In the genomic region with DNA sequence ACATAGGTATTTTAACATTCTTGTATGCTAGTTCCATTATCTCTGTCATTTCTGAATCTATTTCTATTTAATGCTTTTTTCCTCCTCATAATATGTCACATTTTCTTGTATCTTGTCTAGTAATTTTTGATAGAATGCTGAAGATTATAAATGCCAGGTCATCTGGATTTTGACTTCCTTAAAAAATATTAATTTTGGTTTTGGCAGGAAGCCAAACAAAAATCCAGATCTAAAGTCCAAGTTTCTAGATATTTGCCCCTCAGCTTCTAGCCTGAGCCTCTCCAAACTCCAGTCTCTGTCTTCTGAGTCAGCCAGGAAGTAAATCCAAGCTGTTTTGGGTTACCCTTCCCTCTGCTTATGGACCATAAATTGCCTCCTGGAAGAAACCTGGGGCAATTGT, we compare ENCODE assay signal across 27 cellular contexts.
"Had no signal": no experiment of that assay in that cellular context is flagged by ENCODE, and none has a peak within 500 bp of the region (broad histone marks: within the 10 kb centered on the region; RNA-seq: fewer than 3 reads in every experiment).

No MANE protein-coding gene starts in this region.

- H3K27me3 ChIP-seq: stomach, suprapubic skin, testis, thyroid gland, tibial artery, tibial nerve, transverse colon, upper lobe of left lung, upper lobe of right lung, uterus, vagina had no signal

- ATAC-seq: stimulated activated effector memory CD8-positive, alpha-beta T cell treated with anti-CD3 and anti-CD28 coated beads, Interleukin-12 subunit alpha, Interleukin-12 subunit beta, amount 100 ng/mL, for 72 hours; stimulated activated memory B cell treated with anti-CD40 and anti-IgM and Interleukin-4, amounts not matched to agents 10 μg/mL and 1 μg/mL and 100 μg/mL, for 72 hours; stimulated activated naive B cell treated with anti-CD40 and anti-IgM and Interleukin-4, amounts not matched to agents 10 μg/mL and 1 μg/mL and 100 μg/mL, for 72 hours; stimulated activated naive CD8-positive, alpha-beta T cell treated with anti-CD3 and anti-CD28 coated beads, Interleukin-15, amount 100 ng/mL, for 72 hours; stimulated activated naive CD8-positive, alpha-beta T cell treated with anti-CD3 and anti-CD28 coated beads, Interleukin-15, Interleukin-2, amounts not matched to agents 100 U/mL and 50 U/mL, for 24 hours; upper lobe of right lung had no signal

- FAIRE-seq: urothelium cell line had no signal

- H3K4me3 ChIP-seq: stomach, suprapubic skin, testis, thoracic aorta, thyroid gland, tibial artery, tibial nerve, transverse colon, upper lobe of left lung, upper lobe of right lung, uterus, vagina had no signal

- H3K36me3 ChIP-seq: stomach, suprapubic skin, thoracic aorta, thyroid gland, tibial artery, tibial nerve, transverse colon, upper lobe of left lung, upper lobe of right lung, uterus, vagina had no signal

- H3K27ac ChIP-seq: stomach, suprapubic skin, testis, thoracic aorta, thyroid gland, tibial artery, tibial nerve, transverse colon, upper lobe of left lung, upper lobe of right lung, uterus, vagina had no signal

- DNase-seq: stimulated activated CD4-positive, alpha-beta T cell treated with anti-CD3 and anti-CD28 coated beads, Interleukin-2, amount 100 ng/mL, for 48 hours; stimulated activated CD4-positive, alpha-beta T cell treated with anti-CD3 and anti-CD28 coated beads, Interleukin-4, amount 100 ng/mL, for 1 hour; stimulated activated CD4-positive, alpha-beta T cell treated with anti-CD3 and anti-CD28 coated beads, Interleukin-4, amount 100 ng/mL, for 24 hours; stimulated activated CD4-positive, alpha-beta T cell treated with anti-CD3 and anti-CD28 coated beads, Interleukin-4, amount 100 ng/mL, for 4 hours; stimulated activated CD8-positive, alpha-beta memory T cell treated with anti-CD3 and anti-CD28 coated beads, Interleukin-4, amount 100 ng/mL, for 48 hours; stimulated activated naive B cell treated with anti-CD40 and anti-IgM and Interleukin-4, amounts not matched to agents 10 μg/mL and 1 μg/mL and 100 μg/mL, for 72 hours; stimulated activated naive CD4-positive, alpha-beta T cell; stimulated activated naive CD4-positive, alpha-beta T cell treated with Interleukin-2 at 50 U/mL for 16 hours; stimulated activated naive CD8-positive, alpha-beta T cell treated with anti-CD3 and anti-CD28 coated beads, Interleukin-15, amount 100 ng/mL, for 72 hours; stimulated activated naive CD8-positive, alpha-beta T cell treated with anti-CD3 and anti-CD28 coated beads, Interleukin-15, Interleukin-2, amounts not matched to agents 100 U/mL and 50 U/mL, for 24 hours; stomach; substantia nigra; testis; thyroid gland; tibial artery; transverse colon; trophoblast cell; upper lobe of right lung; uterus had no signal

- H3K9me3 ChIP-seq: suprapubic skin, testis, thoracic aorta, thyroid gland, upper lobe of right lung, uterus had no signal

- H3K4me1 ChIP-seq: stomach, suprapubic skin, testis, thyroid gland, tibial artery, tibial nerve, transverse colon, upper lobe of left lung, upper lobe of right lung, uterus, vagina had no signal
